In the genomic region with DNA sequence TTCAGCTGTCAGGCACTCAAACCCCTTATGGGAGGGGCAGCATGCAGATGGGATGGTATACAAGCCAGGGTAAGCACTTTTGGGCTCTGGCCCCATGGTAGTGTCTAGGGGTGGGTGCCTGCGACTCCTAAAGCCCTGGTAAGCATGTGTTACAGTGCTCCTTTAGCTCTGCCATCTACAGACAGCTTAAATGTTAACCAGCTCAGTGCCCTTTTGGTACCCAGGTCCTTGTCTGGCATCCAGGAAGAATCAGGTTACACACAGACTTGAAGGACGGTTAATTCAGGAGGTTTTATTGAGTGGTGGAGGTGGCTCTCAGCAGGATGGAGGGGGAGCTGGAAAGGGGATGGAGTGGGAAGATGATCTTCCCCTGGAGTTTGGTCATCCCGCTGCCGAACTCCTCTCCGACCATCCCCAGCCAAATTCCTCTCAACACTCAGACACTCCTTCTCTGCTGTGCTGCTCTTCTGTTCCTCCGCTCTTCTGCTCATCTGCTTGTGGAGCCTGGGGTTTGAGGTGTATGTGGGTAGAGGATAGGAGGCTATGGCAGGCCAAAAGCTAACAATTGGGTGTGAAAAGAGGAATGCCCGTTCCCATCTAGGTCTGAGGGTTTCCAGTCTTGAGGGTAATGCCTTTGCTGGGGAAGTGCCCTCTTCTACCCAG, we compare ENCODE assay signal across 23 cellular contexts.
DNase-seq lines count a peak whose midpoint lies in the region; ATAC-seq, FAIRE-seq and TF ChIP-seq lines count a peak whose summit lies in the region.
"Had no signal": no experiment of that assay in that cellular context is flagged by ENCODE, and none has a peak within 500 bp of the region (broad histone marks: within the 10 kb centered on the region; RNA-seq: fewer than 3 reads in every experiment).

No MANE protein-coding gene starts in this region.

- no peaks in the 10 kb centered on the region for H3K9me3 ChIP-seq in A549
- peaks cover 0 to 6% (median 2%) of the 10 kb centered on the region in 4 donors for H3K9me3 ChIP-seq in esophagus muscularis mucosa
- H3K9me3 ChIP-seq in T-helper 17 cell (ENCODE audit: control insufficient read depth, low read length, poor library complexity, severe bottlenecking) = no peaks in the 10 kb centered on the region
- H3K9me3 ChIP-seq: BE2C had no signal

- POLR2A ChIA-PET in A549 (lab: Yijun Ruan, JAX) = no interaction called here

- CTCF ChIA-PET in A549 (lab: Yijun Ruan, JAX) = no interaction called here

- DNase-seq in DMS53 (lab: John Stamatoyannopoulos, UW) = peak; percentile 11
- no peak for DNase-seq in DMS53 treated with DMSO at 0.1 percent for 48 hours (lab: John Stamatoyannopoulos, UW; ENCODE audit: unreplicated experiment)
- no peak for DNase-seq in A549 (ENCODE audit: low read depth in 1 of 2, low spot score in 1 of 2)
- DNase-seq in esophagus muscularis mucosa (ENCODE audit: extremely low spot score) = peak; percentile 78
- DNase-seq in T-helper 17 cell = no peak
- DNase-seq in activated naive CD4-positive, alpha-beta T cell treated with anti-CD3 and anti-CD28 coated beads, Interleukin-2, amount 50 U/mL, for 72 hours (ENCODE audit: low spot score in 2 of 2) = no peak
- DNase-seq: ACHN; AML-193; BE2C; CD4-positive, alpha-beta T cell; CD8-positive, alpha-beta memory T cell; DMS79; GF-D8; H9 had no signal

- H3K4me2 ChIP-seq in A549 = peak overlapping the region; percentile 27; the same call in 1 of the 3 replicates
- H3K4me2 ChIP-seq: BLaER1 treated with 17β-estradiol and CSF1 and Interleukin-3, amounts not matched to agents 10 nM and 100 nM; GM23338 had no signal

- H3K27ac ChIP-seq in A549 (no peak overlapping the region), esophagus muscularis mucosa (replicated peaks in 1 of 4) (no peak overlapping the region), temporal lobe (ENCODE audit: low read depth, low read length) (peak overlapping the region; percentile 13)
- H3K27ac ChIP-seq: 22Rv1; BLaER1 treated with 17β-estradiol and CSF1 and Interleukin-3, amounts not matched to agents 10 nM and 100 nM had no signal

- TF ChIP-seq POLR2A in A549 (IDR thresholded peaks at IDR 0.05; ENCODE audit: low read length) = no peak
- no peak for TF ChIP-seq POLR2A in esophagus muscularis mucosa (IDR thresholded peaks at IDR 0.05; ENCODE audit: low read depth)

- no peaks in the 10 kb centered on the region for H3K27me3 Mint-ChIP-seq in T-helper 17 cell
- H3K27me3 Mint-ChIP-seq: CD4-positive, alpha-beta T cell had no signal

- no peak for TF ChIP-seq RAD21 in A549 (conservative IDR thresholded peaks at IDR 0.05 in 1 of 2, IDR thresholded peaks at IDR 0.05 in 1 of 2)

- H3K36me3 Mint-ChIP-seq in T-helper 17 cell (ENCODE audit: low read depth) = no peaks in the 10 kb centered on the region
- no peaks in the 10 kb centered on the region for H3K36me3 Mint-ChIP-seq in activated naive CD4-positive, alpha-beta T cell treated with anti-CD3 and anti-CD28 coated beads, Interleukin-2, amount 50 U/mL, for 72 hours
- H3K36me3 Mint-ChIP-seq: CD14-positive monocyte; CD8-positive, alpha-beta memory T cell had no signal

- TF ChIP-seq EP300 in A549 (IDR thresholded peaks at IDR 0.05) (no peak), esophagus muscularis mucosa (IDR thresholded peaks at IDR 0.05) (no peak)

- no peaks in the 10 kb centered on the region for H3K36me3 ChIP-seq in esophagus muscularis mucosa
- H3K36me3 ChIP-seq: BE2C; BLaER1 treated with 17β-estradiol and CSF1 and Interleukin-3, amounts not matched to agents 10 nM and 100 nM had no signal

- no peak for TF ChIP-seq CTCF in A549 (IDR thresholded peaks at IDR 0.05)
- TF ChIP-seq CTCF in esophagus muscularis mucosa (IDR thresholded peaks at IDR 0.05) = no peak

- H3K4me1 ChIP-seq in A549 (peaks cover 5% of the 10 kb centered on the region; the same call in 2 of the 3 replicates), esophagus muscularis mucosa (no peaks in the 10 kb centered on the region)
- H3K4me1 ChIP-seq: BE2C; BLaER1 treated with 17β-estradiol and CSF1 and Interleukin-3, amounts not matched to agents 10 nM and 100 nM had no signal

- H3K27me3 ChIP-seq in esophagus muscularis mucosa = no peaks in the 10 kb centered on the region
- H3K27me3 ChIP-seq: BE2C; BLaER1 treated with 17β-estradiol and CSF1 and Interleukin-3, amounts not matched to agents 10 nM and 100 nM had no signal

- H3K4me3 ChIP-seq in A549 = no peak overlapping the region
- H3K4me3 ChIP-seq in esophagus muscularis mucosa = no peak overlapping the region
- H3K4me3 ChIP-seq: BLaER1 treated with 17β-estradiol and CSF1 and Interleukin-3, amounts not matched to agents 10 nM and 100 nM; GM23338 had no signal

- no peak overlapping the region for H3K4me3 Mint-ChIP-seq in T-helper 17 cell
- H3K4me3 Mint-ChIP-seq: CD14-positive monocyte; CD4-positive, alpha-beta T cell; CD8-positive, alpha-beta memory T cell; GM23338; H9 had no signal

- H3K27ac Mint-ChIP-seq in T-helper 17 cell = no peak overlapping the region
- H3K27ac Mint-ChIP-seq in activated naive CD4-positive, alpha-beta T cell treated with anti-CD3 and anti-CD28 coated beads, Interleukin-2, amount 50 U/mL, for 72 hours = no peak overlapping the region
- H3K27ac Mint-ChIP-seq: CD4-positive, alpha-beta T cell; CD8-positive, alpha-beta memory T cell; GM23338; H9 had no signal

- ATAC-seq in A549 (peak in 1 of 2 experiments; percentile 24; a peak in 1 of 6 replicates), T-helper 17 cell (no peak)
- no peak for ATAC-seq in activated naive CD4-positive, alpha-beta T cell treated with anti-CD3 and anti-CD28 coated beads, Interleukin-2, amount 50 U/mL, for 72 hours
- ATAC-seq: GM23338, HCT116 had no signal

- no peaks in the 10 kb centered on the region for H3K4me1 Mint-ChIP-seq in T-helper 17 cell
- H3K4me1 Mint-ChIP-seq: CD14-positive monocyte; CD8-positive, alpha-beta memory T cell; GM23338; H9 had no signal

- 39% methylated on average over 7 of the region's 7 CpGs for WGBS in A549 (ENCODE audit: missing lambda C conversion rate)
- WGBS in esophagus muscularis mucosa = 84% methylated on average over 6 of the region's 7 CpGs

- intact Hi-C loops in esophagus muscularis mucosa (cut with DNase I) = no loop called here

- H3K9me3 Mint-ChIP-seq in activated naive CD4-positive, alpha-beta T cell treated with anti-CD3 and anti-CD28 coated beads, Interleukin-2, amount 50 U/mL, for 72 hours = peaks cover 4 to 7% of the 10 kb centered on the region in 2 donors
- H3K9me3 Mint-ChIP-seq: CD4-positive, alpha-beta T cell had no signal

- no peak for FAIRE-seq in A549 (lab: Jason Lieb, UNC)
- FAIRE-seq: A204.1, GM12891, GM18507 had no signal

TF ChIP-seq in A549, 52 proteins besides CTCF, POLR2A, EP300 and RAD21:
- TF ChIP-seq TFCP2L1 (CRISPR knock-in tag; IDR thresholded peaks at IDR 0.05) (no peak), HDAC2 (IDR thresholded peaks at IDR 0.05) (no peak)
- TF ChIP-seq, protein P1, sequence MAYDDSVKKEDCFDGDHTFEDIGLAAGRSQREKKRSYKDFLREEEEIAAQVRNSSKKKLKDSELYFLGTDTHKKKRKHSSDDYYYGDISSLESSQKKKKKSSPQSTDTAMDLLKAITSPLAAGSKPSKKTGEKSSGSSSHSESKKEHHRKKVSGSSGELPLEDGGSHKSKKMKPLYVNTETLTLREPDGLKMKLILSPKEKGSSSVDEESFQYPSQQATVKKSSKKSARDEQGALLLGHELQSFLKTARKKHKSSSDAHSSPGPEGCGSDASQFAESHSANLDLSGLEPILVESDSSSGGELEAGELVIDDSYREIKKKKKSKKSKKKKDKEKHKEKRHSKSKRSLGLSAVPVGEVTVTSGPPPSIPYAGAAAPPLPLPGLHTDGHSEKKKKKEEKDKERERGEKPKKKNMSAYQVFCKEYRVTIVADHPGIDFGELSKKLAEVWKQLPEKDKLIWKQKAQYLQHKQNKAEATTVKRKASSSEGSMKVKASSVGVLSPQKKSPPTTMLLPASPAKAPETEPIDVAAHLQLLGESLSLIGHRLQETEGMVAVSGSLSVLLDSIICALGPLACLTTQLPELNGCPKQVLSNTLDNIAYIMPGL (CRISPR knock-in tag; IDR thresholded peaks at IDR 0.05; ENCODE audit: borderline replicate concordance) = no peak
- TF ChIP-seq, protein P2, sequence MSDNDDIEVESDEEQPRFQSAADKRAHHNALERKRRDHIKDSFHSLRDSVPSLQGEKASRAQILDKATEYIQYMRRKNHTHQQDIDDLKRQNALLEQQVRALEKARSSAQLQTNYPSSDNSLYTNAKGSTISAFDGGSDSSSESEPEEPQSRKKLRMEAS (IDR thresholded peaks at IDR 0.05) = no peak
TF ChIP-seq in A549: peak in this region for 0.

Comparison
In these comparisons a context has a peak if more than half of its experiments do, and no peak if none do; other contexts are left out.
1. DNase-seq: peak in DMS53 (single experiment) and esophagus muscularis mucosa (single experiment); none in DMS53 treated with DMSO at 0.1 percent for 48 hours (single experiment), A549 (0 of 2), T-helper 17 cell (0 of 3) and activated naive CD4-positive, alpha-beta T cell treated with anti-CD3 and anti-CD28 coated beads, Interleukin-2, amount 50 U/mL, for 72 hours (0 of 2).